In genomic region chr12:75834591-75834990, GRCh38 we compare ENCODE assay signal across 36 cellular contexts.
DNase-seq lines count a peak whose midpoint lies in the region; ATAC-seq, FAIRE-seq and TF ChIP-seq lines count a peak whose summit lies in the region.
"Had no signal": no experiment of that assay in that cellular context is flagged by ENCODE, and none has a peak within 500 bp of the region (broad histone marks: within the 10 kb centered on the region; RNA-seq: fewer than 3 reads in every experiment).

No MANE protein-coding gene starts in this region.

- no peak overlapping the region for H3K4me3 ChIP-seq in HCT116 (replicated peaks in 1 of 2; ENCODE audit: low read depth in 1 of 2, low read length in 2 of 2)
- H3K4me3 ChIP-seq in Panc1 (ENCODE audit: low read depth in 2 of 2, low read length in 2 of 2) = no peak overlapping the region
- no peak overlapping the region for H3K4me3 ChIP-seq in endothelial cell of umbilical vein (replicated peaks in 1 of 3; ENCODE audit: insufficient read depth in 1 of 3, low read depth in 1 of 3, low read length in 3 of 3)
- no peak overlapping the region for H3K4me3 ChIP-seq in brain microvascular endothelial cell (ENCODE audit: low read depth, low read length)
- H3K4me3 ChIP-seq: BLaER1, GM12878, lower lobe of right lung, Peyer's patch, right lobe of liver, testis, vagina had no signal

- CTCF ChIA-PET in HCT116 (lab: Charles Lee) = no interaction called here
- CTCF ChIA-PET in Panc1 (lab: Charles Lee) = no interaction called here
- CTCF ChIA-PET in endothelial cell of umbilical vein (lab: Charles Lee) = no interaction called here

- H3K9me3 ChIP-seq in HCT116 (ENCODE audit: control insufficient read depth in 1 of 2, insufficient read depth in 1 of 2, low read depth in 1 of 2, low read length in 2 of 2) (no peaks in the 10 kb centered on the region), Panc1 (ENCODE audit: control insufficient read depth, insufficient read depth, low read depth, low read length) (peaks cover 18% of the 10 kb centered on the region; the same call in 1 of the 2 replicates), endothelial cell of umbilical vein (replicated peaks; ENCODE audit: control insufficient read depth, insufficient read depth, low read length) (no peaks in the 10 kb centered on the region)
- H3K9me3 ChIP-seq: BLaER1, Caco-2, lower lobe of right lung, Peyer's patch, right lobe of liver, testis, vagina had no signal

- ATAC-seq in HCT116 = no peak
- no peak for ATAC-seq in Panc1
- no peak for ATAC-seq in HG03139 (IDR thresholded peaks at IDR 0.05; ENCODE audit: unreplicated experiment)
- ATAC-seq: GM12878, SK-N-SH treated with all-trans-retinoic acid at 6 μM for 48 hours had no signal

- H4K20me1 ChIP-seq in HCT116 (ENCODE audit: insufficient read depth) (no peaks in the 10 kb centered on the region), endothelial cell of umbilical vein (replicated peaks; ENCODE audit: control insufficient read depth, extremely low read depth, insufficient read depth, low read length) (no peaks in the 10 kb centered on the region)
- H4K20me1 ChIP-seq: BLaER1 had no signal

- no peak for DNase-seq in HCT116 (ENCODE audit: low read depth, low spot score)
- DNase-seq in Panc1 (ENCODE audit: low read depth, low spot score) = no peak
- peak; percentile 41 for DNase-seq in endothelial cell of umbilical vein (ENCODE audit: low read depth, low spot score)
- peak; percentile 88 for DNase-seq in kidney glomerular epithelial cell (lab: John Stamatoyannopoulos, UW)
- DNase-seq in hepatic stellate cell (ENCODE audit: low spot score) = no peak
- DNase-seq in HPDE6-E6E7 (ENCODE audit: extremely low spot score) = no peak
- DNase-seq in brain microvascular endothelial cell = no peak
- DNase-seq: ACHN; activated CD4-positive, alpha-beta T cell treated with anti-CD3 and anti-CD28 coated beads for 4 hours; activated CD8-positive, alpha-beta memory T cell treated with anti-CD3 and anti-CD28 coated beads for 24 hours; activated naive CD4-positive, alpha-beta T cell treated with anti-CD3 and anti-CD28 coated beads for 36 hours; activated T-cell treated with anti-CD3 and anti-CD28 coated beads, Interleukin-2, amount 50 U/mL, for 48 hours; aorta; Caco-2; DND-41; H7; hypothalamus; lower lobe of right lung; MM.1S; NCI-H1417 treated with DMSO at 0.1 percent for 48 hours; NCI-H2107; NK-92 treated with Interleukin-12 subunit alpha and Interleukin-12 subunit beta, amount 100 ng/mL, for 24 hours; Peyer's patch; posterior cingulate gyrus; right lobe of liver; stimulated activated CD4-positive, alpha-beta T cell treated with anti-CD3 and anti-CD28 coated beads, Interleukin-4, amount 100 ng/mL, for 4 hours; stimulated activated naive CD4-positive, alpha-beta T cell; T-helper 2 cell; testis had no signal

- no peak for TF ChIP-seq RAD21 in HCT116 (IDR thresholded peaks at IDR 0.05; ENCODE audit: low read depth)

- H3K79me2 ChIP-seq in HCT116 (ENCODE audit: insufficient read depth, low read length) (no peaks in the 10 kb centered on the region), endothelial cell of umbilical vein (ENCODE audit: control insufficient read depth, insufficient read depth, low read length) (no peaks in the 10 kb centered on the region)

- dilution Hi-C loops in endothelial cell of umbilical vein (cut with MboI; ENCODE audit: extremely low pct_ligation_motif_present, low sequenced_read_pairs) = no loop called here

- H2AFZ ChIP-seq in HCT116 (ENCODE audit: low read depth, low read length, poor library complexity, severe bottlenecking) (no peak overlapping the region), endothelial cell of umbilical vein (ENCODE audit: low read depth, low read length) (peak overlapping the region; percentile 48)

- POLR2A ChIA-PET in HCT116 (lab: Charles Lee) = no interaction called here
- POLR2A ChIA-PET in Panc1 (lab: Charles Lee) = no interaction called here
- POLR2A ChIA-PET in endothelial cell of umbilical vein (lab: Charles Lee) = no interaction called here

- intact Hi-C loops in HCT116 (cut with micrococcal nuclease) = no loop called here
- intact Hi-C loops in Panc1 (cut with micrococcal nuclease; ENCODE audit: unreplicated experiment) = no loop called here
- intact Hi-C loops in endothelial cell of umbilical vein (cut with micrococcal nuclease) = no loop called here

- in situ Hi-C loops in Panc1 (cut with HindIII; ENCODE audit: low pct_unique_long_range_greater_than_20kb, low sequenced_read_pairs) (no loop called here), brain microvascular endothelial cell (cut with HindIII; ENCODE audit: low pct_ligation_motif_present, low sequenced_read_pairs) (no loop called here)

- H3K27me3 ChIP-seq in HCT116 (ENCODE audit: insufficient read depth, low read length) (no peaks in the 10 kb centered on the region), Panc1 (ENCODE audit: control insufficient read depth, insufficient read depth, low read length) (no peaks in the 10 kb centered on the region), endothelial cell of umbilical vein (ENCODE audit: control insufficient read depth in 2 of 2, insufficient read depth in 2 of 2, low read length in 2 of 2) (no peaks in the 10 kb centered on the region), brain microvascular endothelial cell (replicated peaks) (no peaks in the 10 kb centered on the region)
- H3K27me3 ChIP-seq: BLaER1, Peyer's patch, right lobe of liver, testis, vagina had no signal

- no peak for FAIRE-seq in endothelial cell of umbilical vein (lab: Jason Lieb, UNC)
- FAIRE-seq: frontal cortex, GM12878 had no signal

- H3K4me2 ChIP-seq in HCT116 (ENCODE audit: low read length) (no peak overlapping the region), endothelial cell of umbilical vein (ENCODE audit: insufficient read depth, low read length) (no peak overlapping the region)
- H3K4me2 ChIP-seq: BLaER1 had no signal

- H3K4me1 ChIP-seq in HCT116 (ENCODE audit: control insufficient read depth in 1 of 2, insufficient read depth in 2 of 2, low read length in 2 of 2) (peaks cover 14 to 17% of the 10 kb centered on the region in 2 experiments), Panc1 (ENCODE audit: control insufficient read depth, insufficient read depth, low read length) (no peaks in the 10 kb centered on the region), endothelial cell of umbilical vein (ENCODE audit: control insufficient read depth, extremely low read depth, insufficient read depth, low read length) (peaks cover 7% of the 10 kb centered on the region)
- H3K4me1 ChIP-seq: BLaER1, lower lobe of right lung, Peyer's patch, right lobe of liver, testis, vagina had no signal

- no peaks in the 10 kb centered on the region for H3K9me2 ChIP-seq in HCT116 (ENCODE audit: insufficient read depth)

- H3K36me3 ChIP-seq in HCT116 (ENCODE audit: control insufficient read depth in 1 of 2, insufficient read depth in 2 of 2, low read length in 2 of 2) (peaks cover 0 to 5% of the 10 kb centered on the region in 2 experiments; a peak in 1 of 4 replicates), Panc1 (ENCODE audit: control insufficient read depth, insufficient read depth, low read length) (no peaks in the 10 kb centered on the region), endothelial cell of umbilical vein (ENCODE audit: control insufficient read depth in 2 of 2, extremely low read depth in 1 of 2, insufficient read depth in 2 of 2, low read length in 2 of 2) (no peaks in the 10 kb centered on the region), brain microvascular endothelial cell (replicated peaks) (no peaks in the 10 kb centered on the region)
- H3K36me3 ChIP-seq: BLaER1, lower lobe of right lung, Peyer's patch, right lobe of liver, vagina had no signal

- RAD21 ChIA-PET in HCT116 (lab: Charles Lee; ENCODE audit: low non-redundant PET in 1 of 2, low total read pairs in 2 of 2, uncharacterized antibody in 2 of 2, unreplicated experiment in 2 of 2) = no interaction called here

- H3K9me1 ChIP-seq in endothelial cell of umbilical vein (replicated peaks; ENCODE audit: control insufficient read depth, extremely low read depth, insufficient read depth, low read length) = no peaks in the 10 kb centered on the region

- H3K9ac ChIP-seq in HCT116 (ENCODE audit: low read length) = no peak overlapping the region
- no peak overlapping the region for H3K9ac ChIP-seq in endothelial cell of umbilical vein (replicated peaks; ENCODE audit: extremely low read depth, insufficient read depth, low read length)
- H3K9ac ChIP-seq: BLaER1 had no signal

- 0 out of 2 replicates have a peak overlapping the region, but pooled peaks have one; percentile 35 for H3K27ac ChIP-seq in HCT116 (ENCODE audit: low read depth, low read length)
- peak overlapping the region; percentile 76 for H3K27ac ChIP-seq in Panc1 (ENCODE audit: low read length)
- no peak overlapping the region for H3K27ac ChIP-seq in endothelial cell of umbilical vein (ENCODE audit: insufficient read depth, low read depth, low read length)
- no peak overlapping the region for H3K27ac ChIP-seq in brain microvascular endothelial cell
- H3K27ac ChIP-seq: BLaER1, HL-60, lower lobe of right lung, Peyer's patch, right lobe of liver, testis, vagina had no signal

- BruUV-seq in HCT116 (replicated peaks; lab: Mats Ljungman, UMichigan) (no TSS peak), Panc1 (replicated peaks; lab: Mats Ljungman, UMichigan) (no TSS peak), endothelial cell of umbilical vein (replicated peaks; lab: Mats Ljungman, UMichigan) (no TSS peak)

- TF ChIP-seq CTCF in HCT116 (IDR thresholded peaks at IDR 0.05 in 2 of 3, conservative IDR thresholded peaks at IDR 0.05 in 1 of 3; ENCODE audit: borderline replicate concordance in 1 of 3, insufficient read depth in 1 of 3, low read depth in 2 of 3, low read length in 2 of 3) = no peak
- no peak for TF ChIP-seq CTCF in Panc1 (IDR thresholded peaks at IDR 0.05)
- no peak for TF ChIP-seq CTCF in endothelial cell of umbilical vein (IDR thresholded peaks at IDR 0.05; ENCODE audit: extremely low read depth in 1 of 2, insufficient read depth in 1 of 2, low read depth in 1 of 2, low read length in 2 of 2)
- TF ChIP-seq CTCF in brain microvascular endothelial cell (IDR thresholded peaks at IDR 0.05; ENCODE audit: low read depth, low read length, missing control alignments) = no peak

- no peak for TF ChIP-seq POLR2A in HCT116 (IDR thresholded peaks at IDR 0.05; ENCODE audit: borderline replicate concordance, extremely low read depth, insufficient read depth, insufficient read length)
- TF ChIP-seq POLR2A in endothelial cell of umbilical vein (IDR thresholded peaks at IDR 0.05; ENCODE audit: low read depth, low read length) = no peak

TF ChIP-seq in HCT116, 20 proteins besides CTCF, POLR2A, EP300 and RAD21:
- no peak for TF ChIP-seq FOSL1 (IDR thresholded peaks at IDR 0.05; ENCODE audit: low read depth)
- no peak for TF ChIP-seq SRF (IDR thresholded peaks at IDR 0.05; ENCODE audit: low read depth)

TF ChIP-seq in endothelial cell of umbilical vein, 7 proteins besides CTCF, POLR2A, EP300 and RAD21:
- TF ChIP-seq GATA2 (IDR thresholded peaks at IDR 0.05; ENCODE audit: insufficient read depth, insufficient read length, low read depth, low read length) (no peak), JUN (IDR thresholded peaks at IDR 0.05; ENCODE audit: borderline replicate concordance, insufficient read depth, insufficient read length, low read depth) (no peak), EZH2 (IDR thresholded peaks at IDR 0.05; ENCODE audit: borderline replicate concordance, low read depth, low read length, severe bottlenecking) (no peak)
TF ChIP-seq in endothelial cell of umbilical vein: peak in this region for 0.

Comparison
In these comparisons a context has a peak if more than half of its experiments do, and no peak if none do; other contexts are left out.
1. DNase-seq: peak in endothelial cell of umbilical vein (single experiment) and kidney glomerular epithelial cell (single experiment); none in HCT116 (single experiment), Panc1 (single experiment), hepatic stellate cell (single experiment), HPDE6-E6E7 (single experiment) and brain microvascular endothelial cell (single experiment).
2. H3K27ac ChIP-seq: peak in HCT116 (single experiment) and Panc1 (single experiment); none in endothelial cell of umbilical vein (single experiment) and brain microvascular endothelial cell (single experiment).